Comparison of ENCODE assay signal across 16 cellular contexts in genomic region chr10:2210083-2210482, GRCh38.
DNase-seq lines count a peak whose midpoint lies in the region; ATAC-seq and TF ChIP-seq lines count a peak whose summit lies in the region.
"Had no signal": no experiment of that assay in that cellular context is flagged by ENCODE, and none has a peak within 500 bp of the region (broad histone marks: within the 10 kb centered on the region; RNA-seq: fewer than 3 reads in every experiment).

No MANE protein-coding gene starts in this region.

- H3K9me3 Mint-ChIP-seq in glutamatergic neuron (ENCODE audit: unreplicated experiment) (peaks cover 5% of the 10 kb centered on the region), type B pancreatic cell (peaks cover 4% of the 10 kb centered on the region), osteocyte (ENCODE audit: unreplicated experiment) (no peaks in the 10 kb centered on the region)

- no peak overlapping the region for H2BK15ac ChIP-seq in mesendoderm (replicated peaks; ENCODE audit: low read depth)

- CTCF ChIA-PET in HEK293 (lab: Yijun Ruan, JAX): no interaction called here

- H3K27ac Mint-ChIP-seq in glutamatergic neuron (ENCODE audit: unreplicated experiment) (peak overlapping the region; percentile 7), type B pancreatic cell (peak overlapping the region; percentile 27), osteocyte (ENCODE audit: unreplicated experiment) (no peak overlapping the region)
- H3K27ac Mint-ChIP-seq: CD8-positive, alpha-beta memory T cell had no signal

- DNase-seq in glutamatergic neuron: peak; percentile 34
- DNase-seq in mesendoderm: peak; percentile 21
- DNase-seq in type B pancreatic cell (ENCODE audit: extremely low spot score, unreplicated experiment): no peak
- DNase-seq in suprapubic skin (ENCODE audit: low spot score in 2 of 2): no peak
- no peak for DNase-seq in osteocyte (ENCODE audit: extremely low spot score, unreplicated experiment)
- DNase-seq: 8988T; AML-193; Caco-2; CD8-positive, alpha-beta memory T cell; DND-41; GDM1; IMR-90 had no signal

- no peak overlapping the region for H4K5ac ChIP-seq in mesendoderm (ENCODE audit: low read length)

- TF ChIP-seq CTCF in HEK293 (tag by site-specific recombination; IDR thresholded peaks at IDR 0.05) (no peak), glutamatergic neuron (IDR thresholded peaks at IDR 0.05; ENCODE audit: partially characterized antibody, unreplicated experiment) (no peak), type B pancreatic cell (conservative IDR thresholded peaks at IDR 0.05) (no peak), suprapubic skin (IDR thresholded peaks at IDR 0.05) (no peak), osteocyte (IDR thresholded peaks at IDR 0.05) (no peak)

- no peak overlapping the region for H3K18ac ChIP-seq in mesendoderm (ENCODE audit: low read length)

- H3K4me3 Mint-ChIP-seq in glutamatergic neuron (ENCODE audit: unreplicated experiment): no peak overlapping the region
- H3K4me3 Mint-ChIP-seq in type B pancreatic cell: peak overlapping the region; percentile 7
- H3K4me3 Mint-ChIP-seq in osteocyte (ENCODE audit: unreplicated experiment): no peak overlapping the region
- H3K4me3 Mint-ChIP-seq: CD8-positive, alpha-beta memory T cell had no signal

- no peak overlapping the region for H3K4me3 ChIP-seq in HEK293 (ENCODE audit: low read depth, low read length)
- H3K4me3 ChIP-seq in mesendoderm (ENCODE audit: low read length): no peak overlapping the region
- no peak overlapping the region for H3K4me3 ChIP-seq in suprapubic skin
- H3K4me3 ChIP-seq: BLaER1 had no signal

- no CpG with 5 or more reads among the region's 7 CpGs for WGBS in mesendoderm (ENCODE audit: extremely low coverage, insufficient coverage, low lambda C conversion rate)
- 27% methylated on average over 7 of the region's 7 CpGs for WGBS in suprapubic skin

- H3K27ac ChIP-seq in HEK293 (ENCODE audit: extremely low read depth, low read depth, low read length): no peak overlapping the region
- no peak overlapping the region for H3K27ac ChIP-seq in mesendoderm (ENCODE audit: low read depth, low read length)
- H3K27ac ChIP-seq in suprapubic skin: no peak overlapping the region
- H3K27ac ChIP-seq: BLaER1 had no signal

- H3K36me3 ChIP-seq in HEK293 (ENCODE audit: control insufficient read depth in 2 of 2, insufficient read depth in 1 of 2, low read length in 2 of 2) (no peaks in the 10 kb centered on the region), mesendoderm (ENCODE audit: control insufficient read depth, insufficient read depth, low read length) (no peaks in the 10 kb centered on the region), suprapubic skin (no peaks in the 10 kb centered on the region)
- H3K36me3 ChIP-seq: BLaER1 had no signal

- H2AK5ac ChIP-seq in mesendoderm (ENCODE audit: low read length): no peak overlapping the region

- no peak for TF ChIP-seq EP300 in suprapubic skin (IDR thresholded peaks at IDR 0.05)

- no peaks in the 10 kb centered on the region for H3K36me3 Mint-ChIP-seq in glutamatergic neuron (ENCODE audit: unreplicated experiment)
- no peaks in the 10 kb centered on the region for H3K36me3 Mint-ChIP-seq in type B pancreatic cell
- H3K36me3 Mint-ChIP-seq in osteocyte (ENCODE audit: unreplicated experiment): no peaks in the 10 kb centered on the region
- H3K36me3 Mint-ChIP-seq: CD8-positive, alpha-beta memory T cell had no signal

- H3K27me3 ChIP-seq in mesendoderm (ENCODE audit: insufficient read depth, low read length, poor library complexity): no peaks in the 10 kb centered on the region
- peaks cover 7% of the 10 kb centered on the region for H3K27me3 ChIP-seq in suprapubic skin
- H3K27me3 ChIP-seq: BLaER1 had no signal

- POLR2A ChIA-PET in HEK293 (lab: Yijun Ruan, JAX): interaction anchor here (0.7 kb wide), 1 partner anchor 42 kb away, joined by 5 read pairs; no protein-coding TSS in a partner anchor

- no peaks in the 10 kb centered on the region for H3K9me3 ChIP-seq in HEK293 (ENCODE audit: control insufficient read depth, insufficient read depth, low read depth, low read length)
- H3K9me3 ChIP-seq in suprapubic skin: no peaks in the 10 kb centered on the region
- H3K9me3 ChIP-seq: BLaER1 had no signal

- H3K27me3 Mint-ChIP-seq in glutamatergic neuron (ENCODE audit: unreplicated experiment) (no peaks in the 10 kb centered on the region), type B pancreatic cell (peaks cover 50% of the 10 kb centered on the region), osteocyte (ENCODE audit: unreplicated experiment) (no peaks in the 10 kb centered on the region)

- H3K79me2 ChIP-seq in mesendoderm (ENCODE audit: control insufficient read depth, insufficient read depth, low read length): no peaks in the 10 kb centered on the region

- no peak overlapping the region for H3K4ac ChIP-seq in mesendoderm (ENCODE audit: low read depth, low read length)

- ATAC-seq in HG03139 (IDR thresholded peaks at IDR 0.05; ENCODE audit: unreplicated experiment): no peak
- ATAC-seq: HCT116 had no signal

- H3K4me1 ChIP-seq in HEK293 (ENCODE audit: control insufficient read depth, insufficient read depth, low read length) (no peaks in the 10 kb centered on the region), mesendoderm (ENCODE audit: control insufficient read depth, low read depth, low read length) (no peaks in the 10 kb centered on the region), suprapubic skin (no peaks in the 10 kb centered on the region)
- H3K4me1 ChIP-seq: BLaER1, Caco-2 had no signal

- H3K4me1 Mint-ChIP-seq in glutamatergic neuron (ENCODE audit: low read depth, unreplicated experiment) (peaks cover 26% of the 10 kb centered on the region), type B pancreatic cell (ENCODE audit: unreplicated experiment) (peaks cover 18% of the 10 kb centered on the region), osteocyte (ENCODE audit: unreplicated experiment) (peaks cover 2% of the 10 kb centered on the region)
- H3K4me1 Mint-ChIP-seq: CD8-positive, alpha-beta memory T cell had no signal

- no peaks in the 10 kb centered on the region for H3K79me1 ChIP-seq in mesendoderm (ENCODE audit: low read length)

- H4K8ac ChIP-seq in mesendoderm (ENCODE audit: low read depth, low read length): no peak overlapping the region

- no peak for TF ChIP-seq POLR2A in suprapubic skin (IDR thresholded peaks at IDR 0.05)

- H3K9ac ChIP-seq in mesendoderm (ENCODE audit: low read length): no peak overlapping the region
- H3K9ac ChIP-seq: BLaER1 had no signal

- H3K23ac ChIP-seq in mesendoderm (ENCODE audit: low read length): no peak overlapping the region

- H2BK120ac ChIP-seq in mesendoderm (ENCODE audit: low read depth, low read length): no peak overlapping the region

- no peak overlapping the region for H2BK5ac ChIP-seq in mesendoderm (ENCODE audit: low read length)

- no peak overlapping the region for H3K56ac ChIP-seq in mesendoderm (ENCODE audit: low read length)

- H3K4me2 ChIP-seq in mesendoderm (ENCODE audit: low read length): no peak overlapping the region
- H3K4me2 ChIP-seq: BLaER1 had no signal

TF ChIP-seq in HEK293, 187 proteins besides CTCF, POLR2A, EP300 and RAD21:
- TF ChIP-seq HOXD13 (CRISPR knock-in tag; IDR thresholded peaks at IDR 0.05; ENCODE audit: borderline replicate concordance): 0 out of 2 replicates have a peak, but pooled peaks have one; percentile 19
- 0 out of 2 replicates have a peak, but pooled peaks have one; percentile 21 for TF ChIP-seq MEIS1 (CRISPR knock-in tag; IDR thresholded peaks at IDR 0.05; ENCODE audit: borderline replicate concordance)
- peak; percentile 90 for TF ChIP-seq TCF7L2 (IDR thresholded peaks at IDR 0.05; ENCODE audit: borderline replicate concordance, low read depth, low read length)
- TF ChIP-seq TRIM28 (IDR thresholded peaks at IDR 0.05; ENCODE audit: borderline replicate concordance, low read length): peak; percentile 92
- TF ChIP-seq ZNF18 (tag by site-specific recombination; IDR thresholded peaks at IDR 0.05): no peak
- no peak for TF ChIP-seq ZBTB1 (tag by site-specific recombination; IDR thresholded peaks at IDR 0.05)
- TF ChIP-seq ZBTB48 (tag by site-specific recombination; IDR thresholded peaks at IDR 0.05): no peak
TF ChIP-seq in HEK293: peak in this region for 4.

Comparison
In these comparisons a context has a peak if more than half of its experiments do, and no peak if none do; other contexts are left out.
1. DNase-seq: peak in glutamatergic neuron (single experiment) and mesendoderm (single experiment); none in type B pancreatic cell (single experiment), suprapubic skin (0 of 2) and osteocyte (single experiment).